Comparison of ENCODE assay signal across 8 cellular contexts in genomic region chr1:243473281-243474210, GRCh38.
DNase-seq lines count a peak whose midpoint lies in the region; TF ChIP-seq lines count a peak whose summit lies in the region.

No MANE protein-coding gene starts in this region.

- no peaks in the 10 kb centered on the region for H3K79me2 ChIP-seq in ACC112 (ENCODE audit: control insufficient read depth, insufficient read depth, low read length, unreplicated experiment)

- H3K4me3 ChIP-seq in ACC112 (ENCODE audit: low read depth, low read length) (peak overlapping the region; percentile 77), choroid plexus epithelial cell (ENCODE audit: low read depth, low read length) (peak overlapping the region; percentile 45), muscle layer of duodenum (ENCODE audit: low read depth in 1 of 2, low read length in 2 of 2) (peak overlapping the region; percentile 60 to 63)

- no peaks in the 10 kb centered on the region for H3K27me3 ChIP-seq in ACC112 (ENCODE audit: insufficient read depth, low read length)
- H3K27me3 ChIP-seq in muscle layer of duodenum (ENCODE audit: low read depth, low read length) = no peaks in the 10 kb centered on the region

- H3K27ac ChIP-seq in ACC112 (ENCODE audit: low read depth, low read length) = peak overlapping the region; percentile 38
- H3K27ac ChIP-seq in muscle layer of duodenum (ENCODE audit: low read length) = no peak overlapping the region

- peak overlapping the region; percentile 47 for H2AFZ ChIP-seq in ACC112 (ENCODE audit: low read length, unreplicated experiment)

- no peaks in the 10 kb centered on the region for H3K9me3 ChIP-seq in muscle layer of duodenum (ENCODE audit: control insufficient read depth in 1 of 2, low read length in 2 of 2)

- peak; percentile 11 for DNase-seq in HCEC 1CT
- peak; percentile 60 for DNase-seq in choroid plexus epithelial cell (ENCODE audit: low read depth)
- DNase-seq in NCI-H1436 (lab: John Stamatoyannopoulos, UW) = no peak
- DNase-seq in NCI-H748 treated with DMSO at 0.1 percent for 48 hours (lab: John Stamatoyannopoulos, UW) = no peak
- DNase-seq in ureter (ENCODE audit: low spot score) = no peak
- no peak for DNase-seq in NCI-H2081 (lab: John Stamatoyannopoulos, UW)

- TF ChIP-seq CTCF in choroid plexus epithelial cell (conservative IDR thresholded peaks at IDR 0.05; ENCODE audit: low read depth, low read length) = no peak

- H3K4me1 ChIP-seq in ACC112 (ENCODE audit: control insufficient read depth, insufficient read depth, low read length, unreplicated experiment) (peaks cover 15% of the 10 kb centered on the region), muscle layer of duodenum (ENCODE audit: control insufficient read depth in 1 of 2, insufficient read depth in 2 of 2, low read length in 2 of 2) (peaks cover 0 to 14% of the 10 kb centered on the region in 2 donors)

- H3K36me3 ChIP-seq in ACC112 (ENCODE audit: insufficient read depth, low read length) (no peaks in the 10 kb centered on the region), muscle layer of duodenum (ENCODE audit: control insufficient read depth in 1 of 2, insufficient read depth in 2 of 2, low read length in 2 of 2) (no peaks in the 10 kb centered on the region)

Comparison
In these comparisons a context has a peak if more than half of its experiments do, and no peak if none do; other contexts are left out.
1. DNase-seq: peak in HCEC 1CT (single experiment) and choroid plexus epithelial cell (single experiment); none in NCI-H1436 (single experiment), NCI-H748 treated with DMSO at 0.1 percent for 48 hours (single experiment), ureter (single experiment) and NCI-H2081 (0 of 2).
2. Peak in every context shown above with its lines, with median percentiles within 50 percentile points of each other: H3K4me3 ChIP-seq.